ENCODE assay signal across 22 cellular contexts in genomic region chr1:117143856-117144255, GRCh38. TPM values are rescaled to one million over a fixed set of nuclear protein-coding genes. Genes with fewer than 3 reads are reported as not detected.
DNase-seq lines count a peak whose midpoint lies in the region; ATAC-seq and TF ChIP-seq lines count a peak whose summit lies in the region.
"Had no signal": no experiment of that assay in that cellular context is flagged by ENCODE, and none has a peak within 500 bp of the region (broad histone marks: within the 10 kb centered on the region; RNA-seq: fewer than 3 reads in every experiment).

No MANE protein-coding gene starts in this region.

- H3K36me3 ChIP-seq in heart left ventricle: no peaks in the 10 kb centered on the region
- H3K36me3 ChIP-seq in right atrium auricular region: no peaks in the 10 kb centered on the region
- H3K36me3 ChIP-seq in MG63: no peaks in the 10 kb centered on the region
- H3K36me3 ChIP-seq in osteoblast (ENCODE audit: insufficient read depth, low read length): no peaks in the 10 kb centered on the region
- H3K36me3 ChIP-seq: SJSA1 had no signal

- no peaks in the 10 kb centered on the region for H3K9me3 ChIP-seq in heart left ventricle
- H3K9me3 ChIP-seq in right atrium auricular region: no peaks in the 10 kb centered on the region
- H3K9me3 ChIP-seq in MG63: no peaks in the 10 kb centered on the region
- no peaks in the 10 kb centered on the region for H3K9me3 ChIP-seq in osteoblast (ENCODE audit: low read depth, low read length)
- H3K9me3 ChIP-seq: SJSA1 had no signal

- ATAC-seq in heart left ventricle: peak in 3 of 4 donors; percentile 26 to 61 (median 38)
- peak; percentile 33; the same call in 2 of the 3 replicates for ATAC-seq in SK-N-SH treated with all-trans-retinoic acid at 6 μM for 48 hours
- ATAC-seq in GM19452 (IDR thresholded peaks at IDR 0.05; ENCODE audit: unreplicated experiment): no peak
- no peak for ATAC-seq in GM18511 (IDR thresholded peaks at IDR 0.05; ENCODE audit: unreplicated experiment)
- ATAC-seq: Right ventricle myocardium inferior had no signal

- peaks cover 0 to 17% (median 0%) of the 10 kb centered on the region in 12 donors for H3K4me1 ChIP-seq in heart left ventricle
- no peaks in the 10 kb centered on the region for H3K4me1 ChIP-seq in right atrium auricular region
- H3K4me1 ChIP-seq in osteoblast (ENCODE audit: insufficient read depth, low read length): peaks cover 36% of the 10 kb centered on the region

- intact Hi-C loops in heart left ventricle (cut with DNase I): no loop called here

- TF ChIP-seq POLR2A in heart left ventricle (IDR thresholded peaks at IDR 0.05): no peak

- peak overlapping the region; percentile 20 for H2AFZ ChIP-seq in osteoblast (ENCODE audit: low read length)

- no peak overlapping the region for H3K4me2 ChIP-seq in osteoblast (ENCODE audit: insufficient read depth, low read length)
- H3K4me2 ChIP-seq: KMS-11 had no signal

- H3K4me3 ChIP-seq in heart left ventricle (no peak overlapping the region), right atrium auricular region (no peak overlapping the region), MG63 (no peak overlapping the region), osteoblast (ENCODE audit: insufficient read depth, low read length) (no peak overlapping the region)
- H3K4me3 ChIP-seq: SJSA1 had no signal

- H4K20me1 ChIP-seq in osteoblast (ENCODE audit: insufficient read depth, low read length): no peaks in the 10 kb centered on the region

- TF ChIP-seq CTCF in heart left ventricle (IDR thresholded peaks at IDR 0.05) (no peak), right atrium auricular region (IDR thresholded peaks at IDR 0.05) (no peak), osteoblast (IDR thresholded peaks at IDR 0.05; ENCODE audit: extremely low read depth, low read depth, low read length) (no peak)

- H3K27ac ChIP-seq in heart left ventricle: no peak overlapping the region
- H3K27ac ChIP-seq in right atrium auricular region: peak overlapping the region in 1 of 2 donors; percentile 26
- H3K27ac ChIP-seq in osteoblast (ENCODE audit: low read depth, low read length): peak overlapping the region; percentile 10
- H3K27ac ChIP-seq: KMS-11, SJSA1 had no signal

- no peak for DNase-seq in heart left ventricle
- DNase-seq in right atrium auricular region (ENCODE audit: low spot score): no peak
- peak; percentile 76 for DNase-seq in MG63
- no peak for DNase-seq in osteoblast (ENCODE audit: insufficient read length, low spot score, missing footprints)
- no peak for DNase-seq in NCI-H1930 (lab: John Stamatoyannopoulos, UW)
- DNase-seq: 8988T, ACHN, Calu3, DMS79 treated with DMSO at 0.1 percent for 48 hours, HCEC 1CT, NCI-H1048, NCI-H1417, NCI-H1694, NCI-H2081, NCI-H2227 treated with DMSO at 0.1 percent for 48 hours, NCI-H510A treated with DMSO at 0.1 percent for 48 hours had no signal

- H3K27me3 ChIP-seq in heart left ventricle (no peaks in the 10 kb centered on the region), right atrium auricular region (no peaks in the 10 kb centered on the region), MG63 (no peaks in the 10 kb centered on the region), osteoblast (ENCODE audit: insufficient read depth, low read length) (no peaks in the 10 kb centered on the region)
- H3K27me3 ChIP-seq: SJSA1 had no signal

- WGBS in heart left ventricle, 4 donors: 65 to 78% (median 74%) methylated on average over 3 of the region's 3 CpGs

- no peaks in the 10 kb centered on the region for H3K79me2 ChIP-seq in osteoblast (ENCODE audit: insufficient read depth, low read length)

TF ChIP-seq in SK-N-SH treated with all-trans-retinoic acid at 6 μM for 48 hours, 23 proteins besides CTCF, POLR2A, EP300 and RAD21:
- TF ChIP-seq PPARA (CRISPR knock-in tag; IDR thresholded peaks at IDR 0.05; ENCODE audit: borderline replicate concordance) (no peak), GLIS3 (CRISPR knock-in tag; IDR thresholded peaks at IDR 0.05) (no peak), ZNF565 (CRISPR knock-in tag; conservative IDR thresholded peaks at IDR 0.05; ENCODE audit: low read depth) (no peak)

RNA-seq across cellular contexts. Expression of gene TRIM45, which starts 22.3 kb away (rescaled TPM):
- total RNA-seq in heart left ventricle (10 to 100 TPM in 5 of 9 donors, 1 to 10 TPM in 4; 6.9 to 22.2 (median 12.7) TPM), right atrium auricular region (10 to 100 TPM in 1 of 2 donors, 1 to 10 TPM in 1; 4.8 to 10.9 TPM), osteoblast (1.4 and 2.1 TPM in 2 replicates)
- 1 to 10 TPM; 1.4 to 7.6 TPM for polyA plus RNA-seq in heart left ventricle
- 3.0 and 15.2 TPM in 2 replicates for total RNA-seq in MG63 (2014; rRNA removed; shearing (Covaris generic); ENCODE audit: low replicate concordance)

Comparison
In these comparisons a context has a peak if more than half of its experiments do, and no peak if none do; other contexts are left out.
1. ATAC-seq: peak in heart left ventricle (3 of 4) and SK-N-SH treated with all-trans-retinoic acid at 6 μM for 48 hours (single experiment); none in GM19452 (single experiment) and GM18511 (single experiment).